ENCODE assay signal across 8 cellular contexts in the genomic region with DNA sequence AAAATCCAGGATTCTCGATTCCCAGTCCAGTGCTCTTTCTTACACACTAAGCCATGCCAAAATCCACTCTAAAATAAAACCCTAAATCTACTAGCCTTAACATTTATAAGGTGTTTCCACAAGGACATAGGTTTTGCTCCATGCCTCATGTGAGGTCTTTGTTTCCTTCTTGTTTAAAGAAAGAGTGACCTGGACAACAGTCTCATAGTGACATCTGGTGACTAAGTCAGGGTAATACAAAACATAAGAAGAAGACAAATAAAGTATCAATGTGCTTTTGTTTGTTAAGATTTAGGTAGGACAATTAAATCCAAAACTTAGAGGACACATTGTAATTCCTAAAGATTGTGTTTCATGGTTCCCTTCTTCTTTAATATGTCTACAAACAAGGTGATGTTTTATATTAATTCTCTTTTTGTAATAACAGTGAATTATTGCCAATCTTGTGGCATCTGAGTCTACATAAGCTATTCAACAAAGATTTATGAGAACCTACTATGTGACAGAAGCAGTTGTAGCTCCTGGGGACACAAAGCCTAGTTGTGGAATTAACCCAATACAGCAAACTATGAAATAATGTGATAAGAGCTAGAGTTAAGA.
DNase-seq lines count a peak whose midpoint lies in the region; ATAC-seq, FAIRE-seq and TF ChIP-seq lines count a peak whose summit lies in the region.
"Not testable (repeated sequence)": the region's sequence is repeated elsewhere in the genome, so short reads cannot be mapped to it uniquely, and the experiment has no call there.

No MANE protein-coding gene starts in this region.

- peak; percentile 81 for FAIRE-seq in GM18507 (lab: Jason Lieb, UNC)

- 21 to 28% (median 23%) methylated on average over 1 of the region's 1 CpG for WGBS in ovary, 3 donors

- not testable (repeated sequence) for H3K36me3 Mint-ChIP-seq in brain

- H3K27me3 Mint-ChIP-seq in brain: not testable (repeated sequence)

- not testable (repeated sequence) for H3K4me3 ChIP-seq in NB4 (ENCODE audit: low read depth, low read length); Panc1 (ENCODE audit: low read depth in 2 of 2, low read length in 2 of 2); fibroblast of mammary gland (ENCODE audit: control insufficient read depth, low read depth, low read length); ovary; uterus

- H3K4me1 ChIP-seq in Panc1 (ENCODE audit: control insufficient read depth, insufficient read depth, low read length); ovary (ENCODE audit: insufficient read depth); uterus: not testable (repeated sequence)

- not testable (repeated sequence) for TF ChIP-seq EP300 in ovary (IDR thresholded peaks at IDR 0.05)

- not testable (repeated sequence) for H3K9me3 ChIP-seq in Panc1 (ENCODE audit: control insufficient read depth, insufficient read depth, low read depth, low read length); ovary; uterus

- not testable (repeated sequence) for H3K27me3 ChIP-seq in Panc1 (ENCODE audit: control insufficient read depth, insufficient read depth, low read length); ovary; uterus

- H3K4me1 Mint-ChIP-seq in brain: peaks cover 38% of the 10 kb centered on the region

- TF ChIP-seq CTCF in NB4 (IDR thresholded peaks at IDR 0.05; ENCODE audit: low read depth, low read length): not testable (repeated sequence)
- TF ChIP-seq CTCF in Panc1 (IDR thresholded peaks at IDR 0.05): peak; percentile 47; the same call in 1 of the 2 replicates
- TF ChIP-seq CTCF in brain (conservative IDR thresholded peaks at IDR 0.05): peak; percentile 75 to 80
- TF ChIP-seq CTCF in fibroblast of mammary gland (conservative IDR thresholded peaks at IDR 0.05; ENCODE audit: control insufficient read depth, insufficient read depth, low read depth, low read length): peak; percentile 32
- peak in 2 of 3 donors; percentile 38 to 56 for TF ChIP-seq CTCF in ovary (IDR thresholded peaks at IDR 0.05)
- TF ChIP-seq CTCF in uterus (IDR thresholded peaks at IDR 0.05): peak; percentile 43 to 62 (median 52)

- not testable (repeated sequence) for DNase-seq in GM18507 (ENCODE audit: extremely low spot score, insufficient read length, low read depth); Panc1 (ENCODE audit: low read depth, low spot score); ovary; uterus
- DNase-seq in NB4 (ENCODE audit: low read depth): peak; percentile 11
- DNase-seq in fibroblast of mammary gland (ENCODE audit: low read depth): peak; percentile 11
- DNase-seq in left kidney (ENCODE audit: low read depth, low spot score): peak; percentile 53

- H3K27ac ChIP-seq in Panc1 (ENCODE audit: low read length); ovary; uterus: not testable (repeated sequence)

- ATAC-seq in Panc1: peak; percentile 65; the same call in 1 of the 2 replicates

- H3K36me3 ChIP-seq in Panc1 (ENCODE audit: control insufficient read depth, insufficient read depth, low read length); ovary; uterus: not testable (repeated sequence)

- BruUV-seq in Panc1 (replicated peaks; lab: Mats Ljungman, UMichigan): not testable (repeated sequence)

- peak overlapping the region; percentile 54 to 94 (median 87) for H3K27ac Mint-ChIP-seq in brain

- POLR2A ChIA-PET in Panc1 (lab: Charles Lee): not testable (repeated sequence)

- peak overlapping the region in 1 of 5 experiments; percentile 44 for H3K4me3 Mint-ChIP-seq in brain

- TF ChIP-seq POLR2A in NB4 (IDR thresholded peaks at IDR 0.05; ENCODE audit: extremely low read depth, insufficient read length); ovary (IDR thresholded peaks at IDR 0.05); uterus (IDR thresholded peaks at IDR 0.05): not testable (repeated sequence)

- in situ Hi-C loops in Panc1 (cut with HindIII; ENCODE audit: low pct_unique_long_range_greater_than_20kb, low sequenced_read_pairs): not testable (repeated sequence)

- H3K9me3 Mint-ChIP-seq in brain: not testable (repeated sequence)

- CTCF ChIA-PET in Panc1 (lab: Charles Lee): not testable (repeated sequence)

- intact Hi-C loops in Panc1 (cut with micrococcal nuclease; ENCODE audit: unreplicated experiment): loop anchor here (10.0 kb wide), 1 partner anchor 522 kb away; no protein-coding TSS in a partner anchor
- intact Hi-C loops in ovary (cut with DNase I); uterus (cut with DNase I; ENCODE audit: low total_unique reads): not testable (repeated sequence)
